Comparison of ENCODE assay signal across 9 cellular contexts in genomic region chr19:873084-874019, GRCh38. TPM values are rescaled to one million over a fixed set of nuclear protein-coding genes. Genes with fewer than 3 reads are reported as not detected.
DNase-seq lines count a peak whose midpoint lies in the region; ATAC-seq and TF ChIP-seq lines count a peak whose summit lies in the region.
"Had no signal": no experiment of that assay in that cellular context is flagged by ENCODE, and none has a peak within 500 bp of the region (broad histone marks: within the 10 kb centered on the region; RNA-seq: fewer than 3 reads in every experiment).

No MANE protein-coding gene starts in this region.

- peak overlapping the region in 2 of 8 donors; percentile 33 to 54 for H3K4me3 ChIP-seq in spleen

- H3K9me3 ChIP-seq in spleen: no peaks in the 10 kb centered on the region

- ATAC-seq in GM21825 (IDR thresholded peaks at IDR 0.05; ENCODE audit: unreplicated experiment) (no peak), GM19463 (IDR thresholded peaks at IDR 0.05; ENCODE audit: unreplicated experiment) (no peak)

- H3K4me1 ChIP-seq in spleen: peaks cover 5 to 17% (median 10%) of the 10 kb centered on the region in 6 donors

- TF ChIP-seq POLR2A in spleen (IDR thresholded peaks at IDR 0.05): no peak

- TF ChIP-seq CTCF in spleen (IDR thresholded peaks at IDR 0.05 in 8 of 11, conservative IDR thresholded peaks at IDR 0.05 in 3 of 11): no peak

- peak overlapping the region in 2 of 8 donors; percentile 81 to 82 for H3K27ac ChIP-seq in spleen

- 81 to 96% (median 91%) methylated on average over 24 to 38 of the region's 38 CpGs for WGBS in spleen, 5 donors

- peak; percentile 37 for DNase-seq in NCI-H2171 treated with DMSO at 0.1 percent for 48 hours (lab: John Stamatoyannopoulos, UW)
- no peak for DNase-seq in NCI-H2171 (lab: John Stamatoyannopoulos, UW)
- peak; percentile 39 to 96 (median 76) for DNase-seq in T-helper 2 cell
- peak; percentile 75 for DNase-seq in amniotic epithelial cell (ENCODE audit: low read depth)
- peak; percentile 90 for DNase-seq in spleen
- no peak for DNase-seq in cortex of kidney (lab: John Stamatoyannopoulos, UW)

- peaks cover 0 to 83% (median 49%) of the 10 kb centered on the region in 6 donors for H3K36me3 ChIP-seq in spleen

- no peaks in the 10 kb centered on the region for H3K27me3 ChIP-seq in spleen (replicated peaks in 1 of 7)

- intact Hi-C loops in spleen (cut with DNase I; ENCODE audit: low total_unique reads): no loop called here

RNA-seq across cellular contexts. Expression of gene CFD, which starts 13.9 kb away (rescaled TPM):
- 10 to 100 TPM; 11.3 to 59.5 (median 26.2) TPM for total RNA-seq in spleen
- polyA plus RNA-seq in spleen: 10 to 100 TPM in 2 of 3 donors, 1 to 10 TPM in 1; 6.6 to 25.3 (median 18.4) TPM
- total RNA-seq: neural crest cell had no signal

RNA-seq across cellular contexts. Expression of gene MED16, which starts 19.6 kb away (rescaled TPM):
- 10 to 100 TPM; 37.0 to 60.7 (median 52.7) TPM for total RNA-seq in spleen
- 10 to 100 TPM; 43.2 to 82.1 (median 77.6) TPM for polyA plus RNA-seq in spleen

RNA-seq across cellular contexts. Expression of gene RNU6-9, which starts 19.9 kb away (rescaled TPM):
- total RNA-seq in spleen: not detected
- not detected for polyA plus RNA-seq in spleen
- total RNA-seq: neural crest cell had no signal

RNA-seq across cellular contexts. Expression of gene ELANE, which starts 21.2 kb away (rescaled TPM):
- 100 to 1,000 TPM in 1 of 7 donors, 10 to 100 TPM in 4, 1 to 10 TPM in 2; 3.9 to 137 (median 17.0) TPM for total RNA-seq in spleen
- polyA plus RNA-seq in spleen: 1 to 10 TPM; 2.8 to 6.7 (median 5.4) TPM
- total RNA-seq: neural crest cell had no signal

RNA-seq across cellular contexts. Expression of gene PRTN3, which starts 32.6 kb away (rescaled TPM):
- 100 to 1,000 TPM in 1 of 7 donors, 10 to 100 TPM in 3, 1 to 10 TPM in 3; 2.8 to 168 (median 11.7) TPM for total RNA-seq in spleen
- polyA plus RNA-seq in spleen: 1 to 10 TPM in 2 of 3 donors, under 1 TPM in 1; 0.89 to 3.3 (median 1.3) TPM
- total RNA-seq: neural crest cell had no signal

Comparison
In these comparisons a context has a peak if more than half of its experiments do, and no peak if none do; other contexts are left out.
1. DNase-seq: peak in NCI-H2171 treated with DMSO at 0.1 percent for 48 hours (single experiment), T-helper 2 cell (5 of 5), amniotic epithelial cell (single experiment) and spleen (single experiment); none in NCI-H2171 (single experiment) and cortex of kidney (single experiment).